Comparison of ENCODE assay signal across 1 cellular context in the genomic region with DNA sequence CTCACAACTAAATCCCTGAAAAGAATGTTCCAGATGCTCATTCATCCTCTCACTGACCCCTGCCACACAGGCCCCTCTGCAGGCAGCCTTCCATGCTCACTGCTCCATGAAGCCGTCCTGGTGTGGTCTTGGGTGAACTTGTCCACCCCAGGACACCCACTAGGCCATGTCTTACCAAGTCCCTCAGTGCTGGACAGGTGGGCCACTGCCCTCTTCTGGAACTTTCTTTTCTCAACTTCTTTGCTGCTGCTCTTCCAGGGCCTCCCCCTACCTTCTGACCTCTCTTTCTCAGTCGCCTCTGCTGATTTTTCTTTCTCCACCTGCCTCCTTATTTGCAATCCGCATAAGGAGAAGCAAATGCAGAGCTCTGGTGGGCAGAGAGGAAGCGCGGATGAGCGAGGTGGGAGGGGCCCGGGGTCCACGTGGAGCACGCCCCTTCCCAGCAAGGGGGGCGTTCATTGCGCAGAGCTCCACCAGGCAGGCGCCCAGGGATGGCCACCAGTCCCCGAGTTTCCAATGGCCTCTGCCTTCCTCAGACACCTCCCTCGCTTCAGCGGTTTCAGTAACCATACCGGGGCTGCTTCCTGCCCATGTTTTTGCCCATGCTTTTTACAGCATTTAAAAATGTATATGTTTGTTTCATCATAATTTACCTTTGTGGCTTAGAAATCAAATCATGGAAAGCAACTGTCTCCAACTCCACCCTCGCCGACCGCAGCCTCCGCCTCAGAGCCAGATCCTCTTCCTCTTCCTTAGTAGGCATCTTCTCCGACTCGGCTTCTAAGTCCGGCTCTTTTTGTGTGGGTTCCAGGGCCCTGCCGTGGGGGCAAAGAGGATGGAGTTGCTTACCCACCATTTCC.
TF ChIP-seq lines count a peak whose summit lies in the region.

No MANE protein-coding gene starts in this region.

TF ChIP-seq in K562, 482 proteins besides CTCF, POLR2A, EP300 and RAD21 (continued from another document):
- TF ChIP-seq, protein P1, sequence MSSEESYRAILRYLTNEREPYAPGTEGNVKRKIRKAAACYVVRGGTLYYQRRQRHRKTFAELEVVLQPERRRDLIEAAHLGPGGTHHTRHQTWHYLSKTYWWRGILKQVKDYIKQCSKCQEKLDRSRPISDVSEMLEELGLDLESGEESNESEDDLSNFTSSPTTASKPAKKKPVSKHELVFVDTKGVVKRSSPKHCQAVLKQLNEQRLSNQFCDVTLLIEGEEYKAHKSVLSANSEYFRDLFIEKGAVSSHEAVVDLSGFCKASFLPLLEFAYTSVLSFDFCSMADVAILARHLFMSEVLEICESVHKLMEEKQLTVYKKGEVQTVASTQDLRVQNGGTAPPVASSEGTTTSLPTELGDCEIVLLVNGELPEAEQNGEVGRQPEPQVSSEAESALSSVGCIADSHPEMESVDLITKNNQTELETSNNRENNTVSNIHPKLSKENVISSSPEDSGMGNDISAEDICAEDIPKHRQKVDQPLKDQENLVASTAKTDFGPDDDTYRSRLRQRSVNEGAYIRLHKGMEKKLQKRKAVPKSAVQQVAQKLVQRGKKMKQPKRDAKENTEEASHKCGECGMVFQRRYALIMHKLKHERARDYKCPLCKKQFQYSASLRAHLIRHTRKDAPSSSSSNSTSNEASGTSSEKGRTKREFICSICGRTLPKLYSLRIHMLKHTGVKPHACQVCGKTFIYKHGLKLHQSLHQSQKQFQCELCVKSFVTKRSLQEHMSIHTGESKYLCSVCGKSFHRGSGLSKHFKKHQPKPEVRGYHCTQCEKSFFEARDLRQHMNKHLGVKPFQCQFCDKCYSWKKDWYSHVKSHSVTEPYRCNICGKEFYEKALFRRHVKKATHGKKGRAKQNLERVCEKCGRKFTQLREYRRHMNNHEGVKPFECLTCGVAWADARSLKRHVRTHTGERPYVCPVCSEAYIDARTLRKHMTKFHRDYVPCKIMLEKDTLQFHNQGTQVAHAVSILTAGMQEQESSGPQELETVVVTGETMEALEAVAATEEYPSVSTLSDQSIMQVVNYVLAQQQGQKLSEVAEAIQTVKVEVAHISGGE (CRISPR knock-in tag; IDR thresholded peaks at IDR 0.05) = no peak
- no peak for TF ChIP-seq SUPT5H (IDR thresholded peaks at IDR 0.05)
- TF ChIP-seq, protein P2, sequence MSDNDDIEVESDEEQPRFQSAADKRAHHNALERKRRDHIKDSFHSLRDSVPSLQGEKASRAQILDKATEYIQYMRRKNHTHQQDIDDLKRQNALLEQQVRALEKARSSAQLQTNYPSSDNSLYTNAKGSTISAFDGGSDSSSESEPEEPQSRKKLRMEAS (CRISPR knock-in tag; IDR thresholded peaks at IDR 0.05) = peak; percentile 26; the same call in 1 of the 2 replicates
- TF ChIP-seq ZNF79 (CRISPR knock-in tag; IDR thresholded peaks at IDR 0.05; ENCODE audit: low read depth) = no peak
- no peak for TF ChIP-seq NR4A1 (CRISPR knock-in tag; IDR thresholded peaks at IDR 0.05)
- no peak for TF ChIP-seq NR4A1 (tag; IDR thresholded peaks at IDR 0.05)
